In genomic region chr12:45050331-45050750, GRCh38 we compare ENCODE assay signal across 16 cellular contexts. TPM values are rescaled to one million over a fixed set of nuclear protein-coding genes. Genes with fewer than 3 reads are reported as not detected.
DNase-seq lines count a peak whose midpoint lies in the region; ATAC-seq and TF ChIP-seq lines count a peak whose summit lies in the region.
"Had no signal": no experiment of that assay in that cellular context is flagged by ENCODE, and none has a peak within 500 bp of the region (broad histone marks: within the 10 kb centered on the region; RNA-seq: fewer than 3 reads in every experiment).

No MANE protein-coding gene starts in this region.

- DNase-seq in stimulated activated naive CD8-positive, alpha-beta T cell treated with anti-CD3 and anti-CD28 coated beads, Interleukin-15, amount 100 ng/mL, for 72 hours: peak in 1 of 2 donors; percentile 3
- DNase-seq in stimulated activated naive CD8-positive, alpha-beta T cell treated with anti-CD3 and anti-CD28 coated beads, Interleukin-15, Interleukin-2, amounts not matched to agents 100 U/mL and 50 U/mL, for 24 hours: no peak
- DNase-seq in esophagus squamous epithelium (lab: John Stamatoyannopoulos, UW) (no peak), neural crest cell (ENCODE audit: low read depth, low spot score) (no peak), COR-L47 (lab: John Stamatoyannopoulos, UW) (no peak), omental fat pad (ENCODE audit: low spot score) (no peak), RPMI8226 (no peak)
- DNase-seq: activated CD4-positive, alpha-beta memory T cell treated with anti-CD3 and anti-CD28 coated beads, Interleukin-2, amount 10 ng/mL, durations not matched to agents 7 days and 5 days; adrenal gland; NCI-H1048; SW 1271 had no signal

- H3K9me3 ChIP-seq in esophagus squamous epithelium: no peaks in the 10 kb centered on the region
- H3K9me3 ChIP-seq: adrenal gland had no signal

- H3K4me1 Mint-ChIP-seq in stimulated activated naive CD8-positive, alpha-beta T cell treated with anti-CD3 and anti-CD28 coated beads, Interleukin-15, amount 100 ng/mL, for 72 hours: peaks cover 17% of the 10 kb centered on the region
- peaks cover 12% of the 10 kb centered on the region for H3K4me1 Mint-ChIP-seq in neural crest cell
- H3K4me1 Mint-ChIP-seq: activated CD4-positive, alpha-beta memory T cell treated with anti-CD3 and anti-CD28 coated beads, Interleukin-2, amount 10 ng/mL, durations not matched to agents 7 days and 5 days had no signal

- H3K36me3 ChIP-seq in esophagus squamous epithelium: no peaks in the 10 kb centered on the region
- H3K36me3 ChIP-seq: adrenal gland, BLaER1 had no signal

- TF ChIP-seq POLR2A in esophagus squamous epithelium (IDR thresholded peaks at IDR 0.05): no peak

- peak overlapping the region in 3 of 4 donors; percentile 28 to 57 (median 41) for H3K4me3 ChIP-seq in esophagus squamous epithelium
- H3K4me3 ChIP-seq: adrenal gland, BLaER1 had no signal

- 0% methylated on average over 3 to 5 of the region's 38 CpGs for WGBS in esophagus squamous epithelium, 2 donors

- peaks cover 0 to 88% (median 4%) of the 10 kb centered on the region in 4 donors for H3K27me3 ChIP-seq in esophagus squamous epithelium
- H3K27me3 ChIP-seq: BLaER1 had no signal

- H3K27ac Mint-ChIP-seq in stimulated activated naive CD8-positive, alpha-beta T cell treated with anti-CD3 and anti-CD28 coated beads, Interleukin-15, amount 100 ng/mL, for 72 hours: no peak overlapping the region
- H3K27ac Mint-ChIP-seq in neural crest cell (ENCODE audit: unreplicated experiment): no peak overlapping the region
- H3K27ac Mint-ChIP-seq: activated CD4-positive, alpha-beta memory T cell treated with anti-CD3 and anti-CD28 coated beads, Interleukin-2, amount 10 ng/mL, durations not matched to agents 7 days and 5 days had no signal

- no peaks in the 10 kb centered on the region for H3K9me3 Mint-ChIP-seq in stimulated activated naive CD8-positive, alpha-beta T cell treated with anti-CD3 and anti-CD28 coated beads, Interleukin-15, amount 100 ng/mL, for 72 hours
- H3K9me3 Mint-ChIP-seq in neural crest cell: no peaks in the 10 kb centered on the region
- H3K9me3 Mint-ChIP-seq: activated CD4-positive, alpha-beta memory T cell treated with anti-CD3 and anti-CD28 coated beads, Interleukin-2, amount 10 ng/mL, durations not matched to agents 7 days and 5 days had no signal

- H3K4me1 ChIP-seq in esophagus squamous epithelium: peaks cover 0 to 29% (median 8%) of the 10 kb centered on the region in 3 donors
- H3K4me1 ChIP-seq: adrenal gland, BLaER1 had no signal

- TF ChIP-seq CTCF in esophagus squamous epithelium (IDR thresholded peaks at IDR 0.05) (no peak), neural crest cell (conservative IDR thresholded peaks at IDR 0.05) (no peak), omental fat pad (IDR thresholded peaks at IDR 0.05) (no peak)

- peak overlapping the region in 1 of 2 donors; percentile 6 for H3K4me3 Mint-ChIP-seq in stimulated activated naive CD8-positive, alpha-beta T cell treated with anti-CD3 and anti-CD28 coated beads, Interleukin-15, amount 100 ng/mL, for 72 hours
- peak overlapping the region; percentile 83 for H3K4me3 Mint-ChIP-seq in neural crest cell
- H3K4me3 Mint-ChIP-seq: activated CD4-positive, alpha-beta memory T cell treated with anti-CD3 and anti-CD28 coated beads, Interleukin-2, amount 10 ng/mL, durations not matched to agents 7 days and 5 days had no signal

- H3K36me3 Mint-ChIP-seq in neural crest cell (ENCODE audit: low read depth): no peaks in the 10 kb centered on the region

- intact Hi-C loops in esophagus squamous epithelium (cut with DNase I): no loop called here

- peak; percentile 50 for ATAC-seq in stimulated activated naive CD8-positive, alpha-beta T cell treated with anti-CD3 and anti-CD28 coated beads, Interleukin-15, amount 100 ng/mL, for 72 hours
- ATAC-seq in stimulated activated naive CD8-positive, alpha-beta T cell treated with anti-CD3 and anti-CD28 coated beads, Interleukin-15, Interleukin-2, amounts not matched to agents 100 U/mL and 50 U/mL, for 24 hours: no peak
- ATAC-seq in omental fat pad (ENCODE audit: low FRiP score): no peak
- no peak for ATAC-seq in GM18517 (IDR thresholded peaks at IDR 0.05; ENCODE audit: unreplicated experiment)
- ATAC-seq: left lobe of liver had no signal

- peaks cover 83% of the 10 kb centered on the region for H3K27me3 Mint-ChIP-seq in stimulated activated naive CD8-positive, alpha-beta T cell treated with anti-CD3 and anti-CD28 coated beads, Interleukin-15, amount 100 ng/mL, for 72 hours
- H3K27me3 Mint-ChIP-seq in neural crest cell (ENCODE audit: low read depth): peaks cover 94% of the 10 kb centered on the region

- no peak overlapping the region for H3K27ac ChIP-seq in esophagus squamous epithelium
- H3K27ac ChIP-seq: adrenal gland, BLaER1, HL-60 had no signal

RNA-seq across cellular contexts. Expression of gene DBX2, which starts 0.6 kb away (rescaled TPM):
- total RNA-seq in esophagus squamous epithelium (not detected), neural crest cell (not detected in 2 replicates), omental fat pad (1 to 10 TPM in 1 of 4 donors, under 1 TPM in 3; 0.12 to 3.8 (median 0.81) TPM)
- total RNA-seq: activated CD4-positive, alpha-beta memory T cell treated with anti-CD3 and anti-CD28 coated beads, Interleukin-2, amount 10 ng/mL, durations not matched to agents 7 days and 5 days; adrenal gland; epithelial cell of proximal tubule; left lobe of liver had no signal
